Comparison of ENCODE assay signal across 9 cellular contexts in genomic region chr6:7974932-7975763, GRCh38.
A peak's percentile ranks its signal among the peaks of the same experiment; 100 is the strongest.
DNase-seq lines count a peak whose midpoint lies in the region; ATAC-seq and TF ChIP-seq lines count a peak whose summit lies in the region.
"Had no signal": no experiment of that assay in that cellular context is flagged by ENCODE, and none has a peak within 500 bp of the region (broad histone marks: within the 10 kb centered on the region; RNA-seq: fewer than 3 reads in every experiment).

No MANE protein-coding gene starts in this region.

- DNase-seq in GM03348 (ENCODE audit: low spot score) = peak; percentile 90
- DNase-seq in NB4 (ENCODE audit: low read depth) = peak; percentile 76
- DNase-seq in mammary epithelial cell = peak; percentile 75
- DNase-seq in left kidney (ENCODE audit: low read depth, low spot score) = peak; percentile 8
- DNase-seq in stimulated activated CD8-positive, alpha-beta memory T cell treated with anti-CD3 and anti-CD28 coated beads, Interleukin-4, amount 100 ng/mL, for 48 hours = no peak
- no peak for DNase-seq in immature natural killer cell

- CTCF ChIA-PET in mammary epithelial cell (lab: Charles Lee; ENCODE audit: low non-redundant PET) = no interaction called here

- H2AFZ ChIP-seq in mammary epithelial cell (ENCODE audit: low read depth, low read length) = peak overlapping the region; percentile 45

- H3K4me1 ChIP-seq in mammary epithelial cell (ENCODE audit: insufficient read depth, low read length) = peaks cover 13% of the 10 kb centered on the region

- BruUV-seq in mammary epithelial cell (replicated peaks; lab: Mats Ljungman, UMichigan) = no TSS peak

- TF ChIP-seq CTCF in NB4 (IDR thresholded peaks at IDR 0.05; ENCODE audit: low read depth, low read length) (no peak), mammary epithelial cell (conservative IDR thresholded peaks at IDR 0.05 in 1 of 2, IDR thresholded peaks at IDR 0.05 in 1 of 2; ENCODE audit: extremely low read depth in 1 of 2, insufficient read depth in 1 of 2, low read depth in 1 of 2, low read length in 2 of 2) (no peak)

- peak overlapping the region; percentile 58 for H3K4me2 ChIP-seq in mammary epithelial cell (ENCODE audit: insufficient read depth, low read depth, low read length)

- no peaks in the 10 kb centered on the region for H3K79me2 ChIP-seq in mammary epithelial cell (ENCODE audit: insufficient read depth, low read length)

- WGBS in mammary epithelial cell (ENCODE audit: low coverage, missing lambda C conversion rate) = 11% methylated on average over 16 of the region's 19 CpGs

- H3K27me3 Mint-ChIP-seq in immature natural killer cell (ENCODE audit: low read depth in 3 of 3) = peaks cover 2 to 4% (median 4%) of the 10 kb centered on the region in 3 donors

- no peak overlapping the region for H3K27ac Mint-ChIP-seq in immature natural killer cell

- H3K4me3 ChIP-seq in NB4 (ENCODE audit: low read depth, low read length) = peak overlapping the region; percentile 47
- H3K4me3 ChIP-seq in mammary epithelial cell (replicated peaks in 1 of 3; ENCODE audit: insufficient read depth in 1 of 3, low read depth in 2 of 3, low read length in 3 of 3) = peak overlapping the region in 1 of 3 experiments; percentile 14

- H3K9me3 ChIP-seq in mammary epithelial cell (replicated peaks; ENCODE audit: insufficient read depth, low read length) = peaks cover 2% of the 10 kb centered on the region

- peaks cover 0 to 6% (median 1%) of the 10 kb centered on the region in 6 donors for H3K9me3 Mint-ChIP-seq in immature natural killer cell

- H4K20me1 ChIP-seq in mammary epithelial cell (ENCODE audit: insufficient read depth, low read length) = no peaks in the 10 kb centered on the region

- H3K4me1 Mint-ChIP-seq in immature natural killer cell = peaks cover 0 to 3% of the 10 kb centered on the region in 2 donors

- H3K4me3 Mint-ChIP-seq in immature natural killer cell = no peak overlapping the region
- H3K4me3 Mint-ChIP-seq: neural crest cell had no signal

- H3K27ac ChIP-seq in mammary epithelial cell (ENCODE audit: insufficient read depth, low read depth, low read length) = no peak overlapping the region
- H3K27ac ChIP-seq in temporal lobe (ENCODE audit: low read depth, low read length) = peak overlapping the region; percentile 86

- in situ Hi-C loops in mammary epithelial cell (cut with MboI; ENCODE audit: low sequenced_read_pairs in 2 of 2) = no loop called here

- no peak for ATAC-seq in GM18907 (IDR thresholded peaks at IDR 0.05; ENCODE audit: unreplicated experiment)

- no peaks in the 10 kb centered on the region for H3K27me3 ChIP-seq in mammary epithelial cell (ENCODE audit: insufficient read depth, low read length)

- peaks cover 0 to 7% (median 0%) of the 10 kb centered on the region in 3 donors for H3K36me3 Mint-ChIP-seq in immature natural killer cell

- no peak overlapping the region for H3K9ac ChIP-seq in mammary epithelial cell (ENCODE audit: insufficient read depth, low read length)

- intact Hi-C loops in mammary epithelial cell (cut with micrococcal nuclease) = no loop called here

- TF ChIP-seq POLR2A in NB4 (IDR thresholded peaks at IDR 0.05; ENCODE audit: extremely low read depth, insufficient read length) = no peak

- dilution Hi-C loops in mammary epithelial cell (cut with HindIII; ENCODE audit: low sequenced_read_pairs) = loop anchor here (5.0 kb wide), 1 partner anchor 58 kb away; no protein-coding TSS in a partner anchor

- H3K36me3 ChIP-seq in mammary epithelial cell (ENCODE audit: insufficient read depth, low read length) = no peaks in the 10 kb centered on the region

Comparison
In these comparisons a context has a peak if more than half of its experiments do, and no peak if none do; other contexts are left out.
1. DNase-seq: peak in GM03348 (single experiment), NB4 (single experiment), mammary epithelial cell (single experiment) and left kidney (single experiment); none in stimulated activated CD8-positive, alpha-beta memory T cell treated with anti-CD3 and anti-CD28 coated beads, Interleukin-4, amount 100 ng/mL, for 48 hours (single experiment) and immature natural killer cell (0 of 3).